8 cellular contexts compared by ENCODE assay signal in the genomic region with DNA sequence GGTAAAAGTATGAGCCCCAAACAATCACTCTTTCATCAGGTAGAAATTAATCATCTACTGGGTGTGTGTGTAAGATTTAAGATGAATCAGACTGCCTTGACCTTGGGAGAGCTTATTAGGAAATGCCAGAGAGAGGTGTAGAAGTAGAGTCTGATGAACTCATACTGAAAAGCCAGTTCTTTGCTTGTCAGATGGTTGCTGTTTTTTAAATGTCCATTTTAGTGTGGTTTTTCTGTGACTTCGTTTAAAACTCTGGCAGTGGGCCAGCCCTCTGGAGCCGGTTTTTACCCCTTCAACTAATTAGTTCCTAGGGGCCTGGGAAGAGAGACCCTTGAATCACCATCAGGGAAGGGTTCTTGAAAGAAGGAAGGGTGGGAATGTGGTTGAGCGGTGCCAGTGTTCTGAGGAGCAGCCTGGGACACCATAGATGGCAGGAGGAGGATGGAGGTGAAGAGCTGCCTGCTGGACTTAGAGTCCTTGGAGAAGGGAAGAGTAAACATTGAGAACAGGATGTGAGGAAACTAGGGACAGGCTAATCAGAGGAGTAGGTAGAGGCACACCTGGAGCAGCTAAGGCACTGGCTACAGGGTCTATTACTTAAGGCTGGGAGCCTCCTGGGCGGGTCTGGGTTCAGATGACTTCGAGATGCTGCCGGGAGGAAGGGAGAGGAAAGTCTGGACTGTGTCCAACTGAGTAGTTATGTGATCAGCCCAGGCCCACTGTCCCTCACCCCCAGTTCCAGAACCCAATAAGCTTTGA.
DNase-seq lines count a peak whose midpoint lies in the region; ATAC-seq, FAIRE-seq and TF ChIP-seq lines count a peak whose summit lies in the region.

No MANE protein-coding gene starts in this region.

- no peaks in the 10 kb centered on the region for H3K9me3 ChIP-seq in duodenal mucosa (ENCODE audit: control insufficient read depth in 1 of 2, low read length in 2 of 2)

- no peaks in the 10 kb centered on the region for H3K27me3 ChIP-seq in duodenal mucosa (ENCODE audit: control insufficient read depth in 1 of 2, insufficient read depth in 2 of 2, low read length in 2 of 2)

- peak; percentile 40 to 48 for DNase-seq in stimulated activated CD4-positive, alpha-beta T cell treated with anti-CD3 and anti-CD28 coated beads, Interleukin-2, amount 100 ng/mL, for 24 hours
- no peak for DNase-seq in stimulated activated CD4-positive, alpha-beta T cell treated with anti-CD3 and anti-CD28 coated beads, Interleukin-4, amount 100 ng/mL, for 24 hours
- DNase-seq in RCC 7860 (ENCODE audit: low spot score) (peak; percentile 87), natural killer cell (no peak), HuH-7.5 (ENCODE audit: low spot score) (no peak), amniotic stem cell (lab: John Stamatoyannopoulos, UW) (no peak), NCI-H1694 (lab: John Stamatoyannopoulos, UW) (no peak)

- intact Hi-C loops in natural killer cell (cut with micrococcal nuclease): loop anchor here (1.0 to 10.0 kb wide), 5 partner anchors 9 to 211 kb away; no protein-coding TSS in a partner anchor

- no peaks in the 10 kb centered on the region for H3K9me3 Mint-ChIP-seq in natural killer cell

- H3K36me3 Mint-ChIP-seq in natural killer cell: no peaks in the 10 kb centered on the region

- peak overlapping the region; percentile 95 to 99 for H3K27ac Mint-ChIP-seq in natural killer cell

- H3K9ac ChIP-seq in duodenal mucosa (ENCODE audit: low read depth in 1 of 2, low read length in 2 of 2): peak overlapping the region; percentile 94 to 97

- H3K27ac ChIP-seq in duodenal mucosa (ENCODE audit: low read depth, low read length): peak overlapping the region; percentile 91

- H3K4me3 ChIP-seq in duodenal mucosa (ENCODE audit: low read depth in 1 of 2, low read length in 2 of 2): peak overlapping the region; percentile 94

- no peak for TF ChIP-seq CTCF in natural killer cell (IDR thresholded peaks at IDR 0.05)

- H3K4me3 Mint-ChIP-seq in natural killer cell: peak overlapping the region; percentile 98

- FAIRE-seq in RCC 7860 (lab: Jason Lieb, UNC): peak; percentile 87

- ATAC-seq in natural killer cell: peak in 1 of 3 donors; percentile 16

- peaks cover 80 to 82% of the 10 kb centered on the region in 2 donors for H3K4me1 Mint-ChIP-seq in natural killer cell

- no peaks in the 10 kb centered on the region for H3K27me3 Mint-ChIP-seq in natural killer cell (ENCODE audit: low read depth in 2 of 2)

- H3K4me1 ChIP-seq in duodenal mucosa (ENCODE audit: control insufficient read depth in 1 of 2, insufficient read depth in 2 of 2, low read length in 2 of 2): peaks cover 61 to 66% of the 10 kb centered on the region in 2 donors

- no peaks in the 10 kb centered on the region for H3K36me3 ChIP-seq in duodenal mucosa (ENCODE audit: control insufficient read depth in 1 of 2, insufficient read depth in 2 of 2, low read length in 2 of 2)

Comparison
In these comparisons a context has a peak if more than half of its experiments do, and no peak if none do; other contexts are left out.
1. DNase-seq: peak in stimulated activated CD4-positive, alpha-beta T cell treated with anti-CD3 and anti-CD28 coated beads, Interleukin-2, amount 100 ng/mL, for 24 hours (2 of 2) and RCC 7860 (single experiment); none in stimulated activated CD4-positive, alpha-beta T cell treated with anti-CD3 and anti-CD28 coated beads, Interleukin-4, amount 100 ng/mL, for 24 hours (single experiment), natural killer cell (single experiment), HuH-7.5 (single experiment), amniotic stem cell (single experiment) and NCI-H1694 (single experiment).